24 cellular contexts compared by ENCODE assay signal in the genomic region with DNA sequence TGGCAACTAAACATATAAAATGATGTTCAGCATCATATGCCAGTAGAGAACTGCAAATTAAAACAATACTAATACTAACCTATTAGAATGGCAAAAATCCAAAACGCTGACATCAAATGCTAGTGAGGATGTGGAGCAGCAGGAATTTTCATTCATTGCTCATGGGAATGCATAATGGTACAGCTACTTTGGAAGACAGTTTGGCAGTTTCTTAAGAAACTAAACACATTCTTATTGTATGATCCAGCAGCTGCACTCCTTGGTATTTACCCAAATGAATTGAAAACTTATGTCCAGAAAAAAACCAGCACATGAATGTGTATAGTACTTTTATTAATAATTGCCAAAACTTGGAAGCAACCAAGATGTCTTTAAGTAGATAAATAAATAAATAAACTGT.
DNase-seq lines count a peak whose midpoint lies in the region; ATAC-seq and TF ChIP-seq lines count a peak whose summit lies in the region.
"Had no signal": no experiment of that assay in that cellular context is flagged by ENCODE, and none has a peak within 500 bp of the region (broad histone marks: within the 10 kb centered on the region; RNA-seq: fewer than 3 reads in every experiment).

No MANE protein-coding gene starts in this region.

- no peak for TF ChIP-seq CTCF in mammary epithelial cell (conservative IDR thresholded peaks at IDR 0.05 in 1 of 2, IDR thresholded peaks at IDR 0.05 in 1 of 2; ENCODE audit: extremely low read depth in 1 of 2, insufficient read depth in 1 of 2, low read depth in 1 of 2, low read length in 2 of 2)
- TF ChIP-seq CTCF in MCF 10A (IDR thresholded peaks at IDR 0.05; ENCODE audit: unreplicated experiment), result no peak
- TF ChIP-seq CTCF in fibroblast of the aortic adventitia (IDR thresholded peaks at IDR 0.05; ENCODE audit: insufficient read depth, low read length), result no peak

- intact Hi-C loops in mammary epithelial cell (cut with micrococcal nuclease) (no loop called here), MCF 10A (cut with micrococcal nuclease) (no loop called here)

- peak; percentile 32 for DNase-seq in mammary epithelial cell
- no peak for DNase-seq in MCF 10A (ENCODE audit: unreplicated experiment)
- peak; percentile 74 for DNase-seq in adipocyte (ENCODE audit: low read depth)
- peak; percentile 93 for DNase-seq in fibroblast of the aortic adventitia (ENCODE audit: low read depth)
- no peak for DNase-seq in stimulated activated naive CD4-positive, alpha-beta T cell treated with Interleukin-2 at 50 U/mL for 16 hours (lab: John Stamatoyannopoulos, UW)
- no peak for DNase-seq in stimulated activated CD4-positive, alpha-beta T cell treated with anti-CD3 and anti-CD28 coated beads, Interleukin-1b, Interleukin-23, amount 100 ng/mL, for 48 hours
- DNase-seq in HT-29 (ENCODE audit: low spot score), result no peak
- DNase-seq: activated CD4-positive, CD25-positive, alpha-beta regulatory T cell treated with anti-CD3 and anti-CD28 coated beads, Interleukin-2, amount 50 U/mL, for 72 hours; activated CD8-positive, alpha-beta T cell treated with anti-CD3 and anti-CD28 coated beads, Interleukin-2, amount 10 ng/mL, durations not matched to agents 7 days and 5 days; activated naive CD4-positive, alpha-beta T cell treated with Interleukin-2 at 50 U/mL for 16 hours; activated T-cell treated with anti-CD3 and anti-CD28 coated beads, Interleukin-2, amount 50 U/mL, for 1 hour; anterior cingulate cortex; DMS153; effector memory CD8-positive, alpha-beta T cell; H7; hypothalamus; kidney; NCI-H524 treated with DMSO at 0.1 percent for 48 hours; nucleus accumbens; substantia nigra; T1000 had no signal

- H3K36me3 Mint-ChIP-seq in MCF 10A (ENCODE audit: insufficient read depth, unreplicated experiment), result no peaks in the 10 kb centered on the region

- no peaks in the 10 kb centered on the region for H3K9me3 ChIP-seq in mammary epithelial cell (replicated peaks; ENCODE audit: insufficient read depth, low read length)
- H3K9me3 ChIP-seq in adipocyte (ENCODE audit: control insufficient read depth, low read length), result peaks cover 4% of the 10 kb centered on the region

- H3K9ac ChIP-seq in mammary epithelial cell (ENCODE audit: insufficient read depth, low read length), result no peak overlapping the region
- H3K9ac ChIP-seq in adipocyte (ENCODE audit: low read length), result no peak overlapping the region

- no peaks in the 10 kb centered on the region for H3K4me1 ChIP-seq in mammary epithelial cell (ENCODE audit: insufficient read depth, low read length)
- peaks cover 24% of the 10 kb centered on the region for H3K4me1 ChIP-seq in adipocyte (ENCODE audit: control insufficient read depth, insufficient read depth, low read length)
- H3K4me1 ChIP-seq: foreskin keratinocyte had no signal

- H3K4me3 Mint-ChIP-seq in MCF 10A (ENCODE audit: unreplicated experiment), result no peak overlapping the region
- H3K4me3 Mint-ChIP-seq: activated CD8-positive, alpha-beta T cell treated with anti-CD3 and anti-CD28 coated beads, Interleukin-2, amount 10 ng/mL, durations not matched to agents 7 days and 5 days; effector memory CD8-positive, alpha-beta T cell had no signal

- H3K4me1 Mint-ChIP-seq in MCF 10A (ENCODE audit: insufficient read depth, unreplicated experiment), result no peaks in the 10 kb centered on the region

- H3K36me3 ChIP-seq in mammary epithelial cell (ENCODE audit: insufficient read depth, low read length), result no peaks in the 10 kb centered on the region
- H3K36me3 ChIP-seq in adipocyte (ENCODE audit: control insufficient read depth, insufficient read depth, low read length, severe bottlenecking), result no peaks in the 10 kb centered on the region

- CTCF ChIA-PET in mammary epithelial cell (lab: Charles Lee; ENCODE audit: low non-redundant PET) (no interaction called here), MCF 10A (lab: Yijun Ruan, JAX) (no interaction called here)

- BruUV-seq in mammary epithelial cell (replicated peaks; lab: Mats Ljungman, UMichigan) (no TSS peak), MCF 10A (replicated peaks; lab: Mats Ljungman, UMichigan) (no TSS peak)

- no peaks in the 10 kb centered on the region for H3K27me3 ChIP-seq in mammary epithelial cell (ENCODE audit: insufficient read depth, low read length)
- H3K27me3 ChIP-seq in adipocyte (replicated peaks; ENCODE audit: control insufficient read depth, insufficient read depth, low read length), result no peaks in the 10 kb centered on the region
- H3K27me3 ChIP-seq: foreskin keratinocyte had no signal

- dilution Hi-C loops in mammary epithelial cell (cut with HindIII; ENCODE audit: low sequenced_read_pairs), result no loop called here

- H4K20me1 ChIP-seq in mammary epithelial cell (ENCODE audit: insufficient read depth, low read length), result no peaks in the 10 kb centered on the region

- no peak overlapping the region for H3K27ac ChIP-seq in mammary epithelial cell (ENCODE audit: insufficient read depth, low read depth, low read length)
- H3K27ac ChIP-seq: 22Rv1, foreskin keratinocyte had no signal

- no peak overlapping the region for H3K4me2 ChIP-seq in mammary epithelial cell (ENCODE audit: insufficient read depth, low read depth, low read length)

- in situ Hi-C loops in mammary epithelial cell (cut with MboI; ENCODE audit: low sequenced_read_pairs in 2 of 2), result no loop called here

- ATAC-seq in HG03135 (IDR thresholded peaks at IDR 0.05; ENCODE audit: unreplicated experiment), result no peak
- ATAC-seq: activated CD8-positive, alpha-beta T cell treated with anti-CD3 and anti-CD28 coated beads, Interleukin-2, amount 10 ng/mL, durations not matched to agents 7 days and 5 days; effector memory CD8-positive, alpha-beta T cell; foreskin keratinocyte had no signal

- no peaks in the 10 kb centered on the region for H3K79me2 ChIP-seq in mammary epithelial cell (ENCODE audit: insufficient read depth, low read length)

- no peak overlapping the region for H3K27ac Mint-ChIP-seq in MCF 10A (ENCODE audit: low read depth, unreplicated experiment)
- H3K27ac Mint-ChIP-seq: activated CD8-positive, alpha-beta T cell treated with anti-CD3 and anti-CD28 coated beads, Interleukin-2, amount 10 ng/mL, durations not matched to agents 7 days and 5 days; effector memory CD8-positive, alpha-beta T cell had no signal

- H3K4me3 ChIP-seq in mammary epithelial cell (replicated peaks in 1 of 3; ENCODE audit: insufficient read depth in 1 of 3, low read depth in 2 of 3, low read length in 3 of 3) (no peak overlapping the region), adipocyte (ENCODE audit: low read length) (no peak overlapping the region), fibroblast of the aortic adventitia (ENCODE audit: low read depth, low read length) (no peak overlapping the region)

- no peaks in the 10 kb centered on the region for H3K9me3 Mint-ChIP-seq in MCF 10A (ENCODE audit: unreplicated experiment)

- POLR2A ChIA-PET in MCF 10A (lab: Yijun Ruan, JAX), result interaction anchor here (0.9 kb wide), 1 partner anchor 9 kb away, joined by 4 read pairs; no protein-coding TSS in a partner anchor

- no peaks in the 10 kb centered on the region for H3K27me3 Mint-ChIP-seq in MCF 10A (ENCODE audit: insufficient read depth, unreplicated experiment)
- H3K27me3 Mint-ChIP-seq: effector memory CD8-positive, alpha-beta T cell had no signal

- 31% methylated on average over 1 of the region's 1 CpG for WGBS in mammary epithelial cell (ENCODE audit: low coverage, missing lambda C conversion rate)

- H2AFZ ChIP-seq in mammary epithelial cell (ENCODE audit: low read depth, low read length), result no peak overlapping the region

Comparison
In these comparisons a context has a peak if more than half of its experiments do, and no peak if none do; other contexts are left out.
1. DNase-seq: peak in mammary epithelial cell (single experiment), adipocyte (single experiment) and fibroblast of the aortic adventitia (single experiment); none in MCF 10A (single experiment), stimulated activated naive CD4-positive, alpha-beta T cell treated with Interleukin-2 at 50 U/mL for 16 hours (single experiment), stimulated activated CD4-positive, alpha-beta T cell treated with anti-CD3 and anti-CD28 coated beads, Interleukin-1b, Interleukin-23, amount 100 ng/mL, for 48 hours (single experiment) and HT-29 (single experiment).